In genomic region chr3:136351351-136351750, GRCh38 we compare ENCODE assay signal across 17 cellular contexts.
A peak's percentile ranks its signal among the peaks of the same experiment; 100 is the strongest.
DNase-seq lines count a peak whose midpoint lies in the region; ATAC-seq and TF ChIP-seq lines count a peak whose summit lies in the region.
"Had no signal": no experiment of that assay in that cellular context is flagged by ENCODE, and none has a peak within 500 bp of the region (broad histone marks: within the 10 kb centered on the region; RNA-seq: fewer than 3 reads in every experiment).

No MANE protein-coding gene starts in this region.

- H3K27me3 ChIP-seq in iPS-15b (ENCODE audit: control insufficient read depth, insufficient read depth, low read length) (no peaks in the 10 kb centered on the region), osteoblast (ENCODE audit: insufficient read depth, low read length) (no peaks in the 10 kb centered on the region)
- H3K27me3 ChIP-seq: BLaER1 had no signal

- no peak for DNase-seq in activated T-cell treated with anti-CD3 and anti-CD28 coated beads, Interleukin-2, amount 50 U/mL, for 72 hours
- DNase-seq in activated T-cell treated with anti-CD3 and anti-CD28 coated beads, Interleukin-2, amount 50 U/mL, for 4 hours, result no peak
- DNase-seq in astrocyte of the hippocampus (ENCODE audit: low read depth, low spot score), result peak; percentile 8
- no peak for DNase-seq in osteoblast (ENCODE audit: insufficient read length, low spot score, missing footprints)
- no peak for DNase-seq in stimulated activated CD4-positive, alpha-beta T cell treated with anti-CD3 and anti-CD28 coated beads, Interleukin-4, amount 100 ng/mL, for 1 hour
- DNase-seq: 8988T; CD8-positive, alpha-beta T cell; GOT3; KG1; NCI-H1048; NCI-H146; NCI-H2081; PC-9 had no signal

- no peaks in the 10 kb centered on the region for H3K27me3 Mint-ChIP-seq in activated T-cell treated with anti-CD3 and anti-CD28 coated beads, Interleukin-2, amount 50 U/mL, for 72 hours (ENCODE audit: low read depth)
- no peaks in the 10 kb centered on the region for H3K27me3 Mint-ChIP-seq in activated T-cell treated with anti-CD3 and anti-CD28 coated beads, Interleukin-2, amount 50 U/mL, for 4 hours (ENCODE audit: low read depth)

- H3K4me1 ChIP-seq in iPS-15b (ENCODE audit: control insufficient read depth, insufficient read depth, low read length) (no peaks in the 10 kb centered on the region), osteoblast (ENCODE audit: insufficient read depth, low read length) (peaks cover 21% of the 10 kb centered on the region)
- H3K4me1 ChIP-seq: BLaER1 had no signal

- no peaks in the 10 kb centered on the region for H3K79me2 ChIP-seq in osteoblast (ENCODE audit: insufficient read depth, low read length)

- peak overlapping the region; percentile 15 for H3K27ac Mint-ChIP-seq in activated T-cell treated with anti-CD3 and anti-CD28 coated beads, Interleukin-2, amount 50 U/mL, for 72 hours

- ATAC-seq in activated T-cell treated with anti-CD3 and anti-CD28 coated beads, Interleukin-2, amount 50 U/mL, for 72 hours (replicated peaks in 1 of 2), result no peak
- no peak for ATAC-seq in activated T-cell treated with anti-CD3 and anti-CD28 coated beads, Interleukin-2, amount 50 U/mL, for 4 hours
- no peak for ATAC-seq in GM19351 (IDR thresholded peaks at IDR 0.05; ENCODE audit: unreplicated experiment)
- ATAC-seq in HG02852 (IDR thresholded peaks at IDR 0.05; ENCODE audit: unreplicated experiment), result no peak
- ATAC-seq: CD8-positive, alpha-beta T cell had no signal

- H3K4me1 Mint-ChIP-seq in activated T-cell treated with anti-CD3 and anti-CD28 coated beads, Interleukin-2, amount 50 U/mL, for 72 hours (ENCODE audit: low read depth), result peaks cover 13% of the 10 kb centered on the region
- peaks cover 2% of the 10 kb centered on the region for H3K4me1 Mint-ChIP-seq in activated T-cell treated with anti-CD3 and anti-CD28 coated beads, Interleukin-2, amount 50 U/mL, for 4 hours (ENCODE audit: low read depth)

- no peak overlapping the region for H2AFZ ChIP-seq in osteoblast (ENCODE audit: low read length)
- H2AFZ ChIP-seq: PC-9 had no signal

- no peak for TF ChIP-seq CTCF in osteoblast (IDR thresholded peaks at IDR 0.05; ENCODE audit: extremely low read depth, low read depth, low read length)

- H3K4me3 Mint-ChIP-seq in activated T-cell treated with anti-CD3 and anti-CD28 coated beads, Interleukin-2, amount 50 U/mL, for 72 hours, result no peak overlapping the region
- H3K4me3 Mint-ChIP-seq in activated T-cell treated with anti-CD3 and anti-CD28 coated beads, Interleukin-2, amount 50 U/mL, for 4 hours, result no peak overlapping the region
- H3K4me3 Mint-ChIP-seq: CD8-positive, alpha-beta T cell had no signal

- no peak overlapping the region for H3K4me2 ChIP-seq in osteoblast (ENCODE audit: insufficient read depth, low read length)
- H3K4me2 ChIP-seq: BLaER1 had no signal

- H3K36me3 ChIP-seq in iPS-15b (ENCODE audit: control insufficient read depth, insufficient read depth, low read length) (no peaks in the 10 kb centered on the region), osteoblast (ENCODE audit: insufficient read depth, low read length) (peaks cover 3% of the 10 kb centered on the region)

- H3K36me3 Mint-ChIP-seq in activated T-cell treated with anti-CD3 and anti-CD28 coated beads, Interleukin-2, amount 50 U/mL, for 72 hours (ENCODE audit: insufficient read depth in 2 of 2), result peaks cover 5 to 9% of the 10 kb centered on the region in 2 donors
- H3K36me3 Mint-ChIP-seq in activated T-cell treated with anti-CD3 and anti-CD28 coated beads, Interleukin-2, amount 50 U/mL, for 4 hours (ENCODE audit: insufficient read depth), result peaks cover 27% of the 10 kb centered on the region

- H3K9me3 ChIP-seq in iPS-15b (ENCODE audit: control insufficient read depth, insufficient read depth, low read length) (no peaks in the 10 kb centered on the region), osteoblast (ENCODE audit: low read depth, low read length) (no peaks in the 10 kb centered on the region)
- H3K9me3 ChIP-seq: BLaER1 had no signal

- H3K27ac ChIP-seq in osteoblast (ENCODE audit: low read depth, low read length), result peak overlapping the region; percentile 96
- H3K27ac ChIP-seq: BLaER1 had no signal

- H3K9me3 Mint-ChIP-seq in activated T-cell treated with anti-CD3 and anti-CD28 coated beads, Interleukin-2, amount 50 U/mL, for 72 hours, result peaks cover 0 to 4% of the 10 kb centered on the region in 2 donors
- peaks cover 8% of the 10 kb centered on the region for H3K9me3 Mint-ChIP-seq in activated T-cell treated with anti-CD3 and anti-CD28 coated beads, Interleukin-2, amount 50 U/mL, for 4 hours

- H4K20me1 ChIP-seq in osteoblast (ENCODE audit: insufficient read depth, low read length), result no peaks in the 10 kb centered on the region
- H4K20me1 ChIP-seq: BLaER1 had no signal

- H3K4me3 ChIP-seq in iPS-15b (ENCODE audit: low read depth, low read length) (no peak overlapping the region), osteoblast (ENCODE audit: insufficient read depth, low read length) (no peak overlapping the region)
- H3K4me3 ChIP-seq: BLaER1, PC-9 had no signal

- H3K9ac ChIP-seq in iPS-15b (ENCODE audit: low read depth, low read length), result peak overlapping the region; percentile 30
- H3K9ac ChIP-seq: BLaER1 had no signal
